Comparison of ENCODE assay signal across 17 cellular contexts in the genomic region with DNA sequence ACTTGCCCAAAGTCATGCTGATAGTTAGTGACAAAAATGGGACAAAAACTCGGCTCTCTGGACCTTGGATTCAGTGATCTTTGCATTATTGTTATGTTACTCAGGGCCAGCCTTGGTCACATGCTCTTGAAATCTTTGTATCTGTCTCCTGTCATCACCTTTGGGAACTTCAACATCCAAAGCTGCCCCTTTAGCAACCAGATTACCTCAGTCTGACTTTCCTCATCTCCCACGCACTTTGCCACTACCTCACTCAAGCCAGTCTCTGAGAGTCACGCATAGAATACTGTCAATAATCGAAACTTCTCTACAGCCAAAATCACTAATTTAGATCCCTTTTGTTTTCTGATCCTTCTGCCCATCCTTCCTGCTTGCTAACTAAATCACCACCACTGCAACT.
"Had no signal": no experiment of that assay in that cellular context is flagged by ENCODE, and none has a peak within 500 bp of the region (broad histone marks: within the 10 kb centered on the region; RNA-seq: fewer than 3 reads in every experiment).

No MANE protein-coding gene starts in this region.

- H3K4me3 ChIP-seq: gastrocnemius medialis, sigmoid colon, testis had no signal

- H3K27me3 ChIP-seq: gastrocnemius medialis, sigmoid colon, testis had no signal

- H3K27ac Mint-ChIP-seq: activated naive CD4-positive, alpha-beta T cell treated with anti-CD3 and anti-CD28 coated beads, Interleukin-2, amount 10 ng/mL, durations not matched to agents 7 days and 5 days; activated T-helper 2 cell treated with anti-CD3 and anti-CD28 coated beads, Interferon-gamma antibody, Interleukin-2, Interleukin-4, amounts not matched to agents 10 μg/mL and 5 μg/mL and 100 μg/mL, durations not matched to agents 14 hours and 24 hours and 36 hours; brain; endodermal cell; nephron progenitor cell; stimulated activated naive CD8-positive, alpha-beta T cell treated with anti-CD3 and anti-CD28 coated beads, Interleukin-15, amount 100 ng/mL, for 72 hours; T-helper 1 cell treated with Interleukin-12 subunit alpha and Interleukin-12 subunit beta and Interleukin-4 antibody, amounts not matched to agents 30 μg/mL and 1 μg/mL, for 36 hours; WTC11 had no signal

- H3K36me3 ChIP-seq: gastrocnemius medialis, sigmoid colon had no signal

- H3K9me3 Mint-ChIP-seq: activated naive CD4-positive, alpha-beta T cell treated with anti-CD3 and anti-CD28 coated beads, Interleukin-2, amount 10 ng/mL, durations not matched to agents 7 days and 5 days; activated T-helper 2 cell treated with anti-CD3 and anti-CD28 coated beads, Interferon-gamma antibody, Interleukin-2, Interleukin-4, amounts not matched to agents 10 μg/mL and 5 μg/mL and 100 μg/mL, durations not matched to agents 14 hours and 24 hours and 36 hours; endodermal cell; nephron progenitor cell; stimulated activated naive CD8-positive, alpha-beta T cell treated with anti-CD3 and anti-CD28 coated beads, Interleukin-15, amount 100 ng/mL, for 72 hours; T-helper 1 cell treated with Interleukin-12 subunit alpha and Interleukin-12 subunit beta and Interleukin-4 antibody, amounts not matched to agents 30 μg/mL and 1 μg/mL, for 36 hours had no signal

- H3K4me1 ChIP-seq: gastrocnemius medialis, testis had no signal

- ATAC-seq: gastrocnemius medialis; left ventricle myocardium superior; stimulated activated naive CD8-positive, alpha-beta T cell treated with anti-CD3 and anti-CD28 coated beads, Interleukin-15, amount 100 ng/mL, for 72 hours; WTC11 had no signal

- H3K27ac ChIP-seq: gastrocnemius medialis, sigmoid colon, testis had no signal

- H3K27me3 Mint-ChIP-seq: brain had no signal

- DNase-seq: activated CD4-positive, alpha-beta T cell treated with anti-CD3 and anti-CD28 coated beads for 48 hours; activated naive CD4-positive, alpha-beta T cell treated with anti-CD3 and anti-CD28 coated beads, Interleukin-2, amount 10 ng/mL, durations not matched to agents 7 days and 5 days; cerebellar nuclear complex; dermis blood vessel endothelial cell; endodermal cell; gastrocnemius medialis; kidney; left ventricle myocardium superior; nephron progenitor cell; sigmoid colon; stimulated activated CD4-positive, alpha-beta T cell treated with anti-CD3 and anti-CD28 coated beads, Interleukin-4, amount 100 ng/mL, for 4 hours; stimulated activated naive CD8-positive, alpha-beta T cell treated with anti-CD3 and anti-CD28 coated beads, Interleukin-15, amount 100 ng/mL, for 72 hours; testis had no signal

- H3K4me3 Mint-ChIP-seq: activated naive CD4-positive, alpha-beta T cell treated with anti-CD3 and anti-CD28 coated beads, Interleukin-2, amount 10 ng/mL, durations not matched to agents 7 days and 5 days; brain; endodermal cell; nephron progenitor cell; stimulated activated naive CD8-positive, alpha-beta T cell treated with anti-CD3 and anti-CD28 coated beads, Interleukin-15, amount 100 ng/mL, for 72 hours; T-helper 1 cell treated with Interleukin-12 subunit alpha and Interleukin-12 subunit beta and Interleukin-4 antibody, amounts not matched to agents 30 μg/mL and 1 μg/mL, for 36 hours; WTC11 had no signal

- H3K4me1 Mint-ChIP-seq: endodermal cell; stimulated activated naive CD8-positive, alpha-beta T cell treated with anti-CD3 and anti-CD28 coated beads, Interleukin-15, amount 100 ng/mL, for 72 hours; WTC11 had no signal

- H3K36me3 Mint-ChIP-seq: activated naive CD4-positive, alpha-beta T cell treated with anti-CD3 and anti-CD28 coated beads, Interleukin-2, amount 10 ng/mL, durations not matched to agents 7 days and 5 days; brain; WTC11 had no signal

- H3K9me3 ChIP-seq: gastrocnemius medialis, sigmoid colon, testis had no signal
